1 cellular context compared by ENCODE assay signal in genomic region chr1:60527567-60527966, GRCh38.
TF ChIP-seq lines count a peak whose summit lies in the region.

No MANE protein-coding gene starts in this region.

TF ChIP-seq in HepG2, 621 proteins besides CTCF, POLR2A, EP300 and RAD21 (continued from another document):
- no peak for TF ChIP-seq ATRX (CRISPR knock-in tag; IDR thresholded peaks at IDR 0.05; ENCODE audit: borderline replicate concordance)
- TF ChIP-seq FOSL1 (CRISPR knock-in tag; IDR thresholded peaks at IDR 0.05; ENCODE audit: borderline replicate concordance): no peak
